Comparison of ENCODE assay signal across 18 cellular contexts in the genomic region with DNA sequence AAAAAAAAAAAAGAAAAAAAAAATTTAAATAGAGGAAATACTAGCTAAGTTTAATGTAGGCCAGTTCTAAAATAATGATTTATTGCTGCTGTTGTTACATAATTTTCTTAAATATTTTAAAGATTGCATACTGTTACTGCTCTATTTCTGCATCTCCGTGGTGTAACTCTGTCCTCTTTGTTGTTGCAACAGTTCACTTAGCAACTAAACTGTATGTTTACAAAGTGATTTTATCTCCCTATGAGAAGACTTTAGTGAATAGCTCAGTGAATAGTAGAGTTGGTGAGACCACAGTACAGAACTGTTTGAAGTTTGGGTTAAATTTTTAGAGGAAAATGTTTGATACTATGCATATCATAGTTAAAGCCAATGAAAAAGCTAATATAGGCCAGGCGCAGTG. TPM values are rescaled to one million over a fixed set of nuclear protein-coding genes. Genes with fewer than 3 reads are reported as not detected.
"Had no signal": no experiment of that assay in that cellular context is flagged by ENCODE, and none has a peak within 500 bp of the region (broad histone marks: within the 10 kb centered on the region; RNA-seq: fewer than 3 reads in every experiment).

No MANE protein-coding gene starts in this region.

- H3K4me3 ChIP-seq: colonic mucosa, psoas muscle, suprapubic skin had no signal

- H3K27me3 ChIP-seq: colonic mucosa, suprapubic skin had no signal

- H3K27me3 Mint-ChIP-seq: natural killer cell treated with Interleukin-12 subunit alpha and Interleukin-12 subunit beta and Interleukin-15 and Interleukin-18, amount 100 ng/mL, for 72 hours; type B pancreatic cell had no signal

- DNase-seq: activated CD4-positive, alpha-beta T cell treated with anti-CD3 and anti-CD28 coated beads for 1 hour; activated CD4-positive, alpha-beta T cell treated with anti-CD3 and anti-CD28 coated beads, Interleukin-2, amount 50 U/mL, for 48 hours; activated naive CD4-positive, alpha-beta T cell treated with Interleukin-2 at 50 U/mL for 16 hours; activated T-cell treated with anti-CD3 and anti-CD28 coated beads, Interleukin-2, amount 50 U/mL, for 72 hours; caudate nucleus; colonic mucosa; foreskin fibroblast; glutamatergic neuron; psoas muscle; stimulated activated CD4-positive, alpha-beta T cell treated with anti-CD3 and anti-CD28 coated beads, Interleukin-12 subunit alpha, Interleukin-12 subunit beta, amount 100 ng/mL, for 4 hours; stimulated activated naive CD8-positive, alpha-beta T cell treated with anti-CD3 and anti-CD28 coated beads, Interleukin-15, Interleukin-2, amounts not matched to agents 100 U/mL and 50 U/mL, for 24 hours; SW 1271 had no signal

- H3K4me1 ChIP-seq: colonic mucosa, psoas muscle, suprapubic skin had no signal

- H3K9me3 Mint-ChIP-seq: natural killer cell treated with Interleukin-12 subunit alpha and Interleukin-12 subunit beta and Interleukin-15 and Interleukin-18, amount 100 ng/mL, for 72 hours; type B pancreatic cell had no signal

- ATAC-seq: activated T-cell treated with anti-CD3 and anti-CD28 coated beads, Interleukin-2, amount 50 U/mL, for 72 hours; natural killer cell treated with Interleukin-12 subunit alpha and Interleukin-12 subunit beta and Interleukin-15 and Interleukin-18, amount 100 ng/mL, for 72 hours; psoas muscle; stimulated activated naive CD8-positive, alpha-beta T cell treated with anti-CD3 and anti-CD28 coated beads, Interleukin-15, Interleukin-2, amounts not matched to agents 100 U/mL and 50 U/mL, for 24 hours had no signal

- H3K36me3 ChIP-seq: colonic mucosa, suprapubic skin had no signal

- H3K27ac ChIP-seq: colonic mucosa, psoas muscle, suprapubic skin had no signal

- H3K27ac Mint-ChIP-seq: activated T-cell treated with anti-CD3 and anti-CD28 coated beads, Interleukin-2, amount 50 U/mL, for 72 hours; natural killer cell treated with Interleukin-12 subunit alpha and Interleukin-12 subunit beta and Interleukin-15 and Interleukin-18, amount 100 ng/mL, for 72 hours; type B pancreatic cell had no signal

- H3K4me3 Mint-ChIP-seq: activated T-cell treated with anti-CD3 and anti-CD28 coated beads, Interleukin-2, amount 50 U/mL, for 72 hours; natural killer cell treated with Interleukin-12 subunit alpha and Interleukin-12 subunit beta and Interleukin-15 and Interleukin-18, amount 100 ng/mL, for 72 hours; type B pancreatic cell had no signal

- H3K9me3 ChIP-seq: colonic mucosa, psoas muscle, suprapubic skin had no signal

RNA-seq across cellular contexts. Expression of gene ZAR1L, which starts 19.5 kb away (rescaled TPM):
- total RNA-seq: activated T-cell treated with anti-CD3 and anti-CD28 coated beads, Interleukin-2, amount 50 U/mL, for 72 hours; colonic mucosa; lung microvascular endothelial cell; mucosa of gallbladder; natural killer cell treated with Interleukin-12 subunit alpha and Interleukin-12 subunit beta and Interleukin-15 and Interleukin-18, amount 100 ng/mL, for 72 hours; omental fat pad; psoas muscle; suprapubic skin had no signal
